ENCODE assay signal across 9 cellular contexts in the genomic region with DNA sequence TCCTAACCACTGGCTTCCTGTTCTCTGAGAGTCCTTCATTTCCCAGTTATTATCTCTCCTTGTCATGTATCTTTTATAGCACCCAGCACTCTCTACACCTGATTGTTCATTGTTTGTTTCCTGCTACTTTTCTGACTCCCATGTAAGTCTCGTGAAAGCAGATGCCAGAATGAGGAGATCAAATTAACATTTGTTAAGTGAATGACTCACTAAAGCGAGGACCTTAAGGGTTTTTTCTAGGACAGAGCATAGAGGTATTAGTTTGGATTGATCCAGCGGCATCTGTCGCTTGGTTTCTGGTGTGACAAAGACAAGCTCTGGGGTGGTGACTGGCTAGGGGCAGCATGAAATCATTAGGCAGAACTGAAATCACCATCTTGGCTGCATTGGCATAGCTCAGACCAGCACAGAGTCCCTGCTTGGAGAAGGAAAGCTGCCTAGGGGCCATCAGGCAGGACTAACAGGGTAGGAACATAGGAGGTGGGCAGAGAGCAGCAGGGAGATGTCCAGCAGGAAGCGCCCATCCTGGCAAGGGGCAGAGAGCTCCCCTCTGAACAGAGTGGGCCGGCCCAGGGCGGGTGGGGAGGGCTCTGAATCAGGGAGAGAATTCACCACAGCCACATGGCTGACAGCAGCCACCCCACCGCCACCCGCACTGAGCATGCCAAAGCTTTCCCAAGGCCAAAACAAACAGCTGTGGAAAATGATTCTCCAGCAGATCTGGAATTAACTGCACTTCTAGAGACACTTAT.
A peak's percentile ranks its signal among the peaks of the same experiment; 100 is the strongest.
DNase-seq lines count a peak whose midpoint lies in the region; ATAC-seq and TF ChIP-seq lines count a peak whose summit lies in the region.
"Had no signal": no experiment of that assay in that cellular context is flagged by ENCODE, and none has a peak within 500 bp of the region (broad histone marks: within the 10 kb centered on the region; RNA-seq: fewer than 3 reads in every experiment).

No MANE protein-coding gene starts in this region.

- H3K4me3 Mint-ChIP-seq in activated CD8-positive, alpha-beta T cell treated with anti-CD3 and anti-CD28 coated beads for 36 hours = no peak overlapping the region
- no peak overlapping the region for H3K4me3 Mint-ChIP-seq in activated CD8-positive, alpha-beta T cell treated with anti-CD3 and anti-CD28 coated beads, Interleukin-2, amount 10 ng/mL, durations not matched to agents 7 days and 5 days
- H3K4me3 Mint-ChIP-seq: natural killer cell treated with Interleukin-12 subunit alpha and Interleukin-12 subunit beta and Interleukin-15 and Interleukin-18, amount 100 ng/mL, for 72 hours had no signal

- H3K4me1 ChIP-seq in NT2/D1 (ENCODE audit: insufficient read depth, insufficient read length) = peaks cover 3% of the 10 kb centered on the region

- POLR2A ChIA-PET in activated CD8-positive, alpha-beta T cell treated with anti-CD3 and anti-CD28 coated beads for 36 hours (lab: Charles Lee) = interaction anchor here (1.2 to 1.9 kb wide), 2 partner anchors 14 to 37 kb away, joined by 3 to 4 read pairs; no protein-coding TSS in a partner anchor
- POLR2A ChIA-PET in activated CD8-positive, alpha-beta T cell treated with anti-CD3 and anti-CD28 coated beads, Interleukin-2, amount 10 ng/mL, durations not matched to agents 7 days and 5 days (lab: Charles Lee) = interaction anchor here (0.5 kb wide), 1 partner anchor 183 kb away, joined by 3 read pairs; no protein-coding TSS in a partner anchor

- peak; percentile 34 for ATAC-seq in activated CD8-positive, alpha-beta T cell treated with anti-CD3 and anti-CD28 coated beads for 36 hours
- ATAC-seq in activated CD8-positive, alpha-beta T cell treated with anti-CD3 and anti-CD28 coated beads, Interleukin-2, amount 10 ng/mL, durations not matched to agents 7 days and 5 days = no peak
- ATAC-seq in stimulated activated naive CD8-positive, alpha-beta T cell treated with anti-CD3 and anti-CD28 coated beads, Interleukin-15, Interleukin-2, amounts not matched to agents 100 U/mL and 50 U/mL, for 24 hours = peak; percentile 35

- CTCF ChIA-PET in activated CD8-positive, alpha-beta T cell treated with anti-CD3 and anti-CD28 coated beads for 36 hours (lab: Charles Lee) = interaction anchor here (0.6 to 0.9 kb wide), 3 partner anchors 12 to 43 kb away, joined by 3 to 4 read pairs (median 3); no protein-coding TSS in a partner anchor
- CTCF ChIA-PET in activated CD8-positive, alpha-beta T cell treated with anti-CD3 and anti-CD28 coated beads, Interleukin-2, amount 10 ng/mL, durations not matched to agents 7 days and 5 days (lab: Charles Lee) = interaction anchor here (1.5 to 1.7 kb wide), 2 partner anchors 11 to 183 kb away, joined by 3 to 5 read pairs; no protein-coding TSS in a partner anchor

- no peak overlapping the region for H3K27ac Mint-ChIP-seq in activated CD8-positive, alpha-beta T cell treated with anti-CD3 and anti-CD28 coated beads for 36 hours
- H3K27ac Mint-ChIP-seq in activated CD8-positive, alpha-beta T cell treated with anti-CD3 and anti-CD28 coated beads, Interleukin-2, amount 10 ng/mL, durations not matched to agents 7 days and 5 days = no peak overlapping the region
- H3K27ac Mint-ChIP-seq: natural killer cell treated with Interleukin-12 subunit alpha and Interleukin-12 subunit beta and Interleukin-15 and Interleukin-18, amount 100 ng/mL, for 72 hours had no signal

- no peaks in the 10 kb centered on the region for H3K9me3 ChIP-seq in NT2/D1 (ENCODE audit: insufficient read depth, low read length)

- peaks cover 5% of the 10 kb centered on the region for H3K9me3 Mint-ChIP-seq in activated CD8-positive, alpha-beta T cell treated with anti-CD3 and anti-CD28 coated beads for 36 hours
- H3K9me3 Mint-ChIP-seq in activated CD8-positive, alpha-beta T cell treated with anti-CD3 and anti-CD28 coated beads, Interleukin-2, amount 10 ng/mL, durations not matched to agents 7 days and 5 days (ENCODE audit: insufficient read depth) = no peaks in the 10 kb centered on the region

- no peaks in the 10 kb centered on the region for H3K36me3 ChIP-seq in NT2/D1 (ENCODE audit: insufficient read depth, insufficient read length, low read length)

- no peak overlapping the region for H3K4me3 ChIP-seq in NT2/D1 (ENCODE audit: insufficient read length, low read depth)

- H3K9ac ChIP-seq in NT2/D1 (ENCODE audit: insufficient read length, low read depth) = no peak overlapping the region

- no peak for TF ChIP-seq CTCF in activated CD8-positive, alpha-beta T cell treated with anti-CD3 and anti-CD28 coated beads for 36 hours (IDR thresholded peaks at IDR 0.05)
- TF ChIP-seq CTCF in GM10266 (IDR thresholded peaks at IDR 0.05; ENCODE audit: control insufficient read depth, insufficient read depth, low read depth, missing control alignments) = no peak

- no peaks in the 10 kb centered on the region for H3K27me3 ChIP-seq in NT2/D1 (ENCODE audit: insufficient read depth, insufficient read length)

- peaks cover 47% of the 10 kb centered on the region for H3K4me1 Mint-ChIP-seq in activated CD8-positive, alpha-beta T cell treated with anti-CD3 and anti-CD28 coated beads for 36 hours (ENCODE audit: low read depth)
- H3K4me1 Mint-ChIP-seq in activated CD8-positive, alpha-beta T cell treated with anti-CD3 and anti-CD28 coated beads, Interleukin-2, amount 10 ng/mL, durations not matched to agents 7 days and 5 days (ENCODE audit: low read depth) = peaks cover 26% of the 10 kb centered on the region

- intact Hi-C loops in activated CD8-positive, alpha-beta T cell treated with anti-CD3 and anti-CD28 coated beads for 36 hours (cut with micrococcal nuclease) = no loop called here

- H3K36me3 Mint-ChIP-seq in activated CD8-positive, alpha-beta T cell treated with anti-CD3 and anti-CD28 coated beads for 36 hours (ENCODE audit: low read depth) = no peaks in the 10 kb centered on the region
- H3K36me3 Mint-ChIP-seq in activated CD8-positive, alpha-beta T cell treated with anti-CD3 and anti-CD28 coated beads, Interleukin-2, amount 10 ng/mL, durations not matched to agents 7 days and 5 days (ENCODE audit: low read depth) = no peaks in the 10 kb centered on the region
- H3K36me3 Mint-ChIP-seq: natural killer cell treated with Interleukin-12 subunit alpha and Interleukin-12 subunit beta and Interleukin-15 and Interleukin-18, amount 100 ng/mL, for 72 hours had no signal

- no peak for DNase-seq in activated CD8-positive, alpha-beta T cell treated with anti-CD3 and anti-CD28 coated beads for 36 hours
- DNase-seq in activated CD8-positive, alpha-beta T cell treated with anti-CD3 and anti-CD28 coated beads, Interleukin-2, amount 10 ng/mL, durations not matched to agents 7 days and 5 days = no peak
- peak; percentile 25 for DNase-seq in NT2/D1 (ENCODE audit: low read depth, low spot score)
- DNase-seq in fibroblast of gingiva (ENCODE audit: low read depth) = peak; percentile 52
- DNase-seq in stimulated activated naive CD8-positive, alpha-beta T cell treated with anti-CD3 and anti-CD28 coated beads, Interleukin-15, Interleukin-2, amounts not matched to agents 100 U/mL and 50 U/mL, for 24 hours = no peak
- no peak for DNase-seq in central memory CD4-positive, alpha-beta T cell
- no peak for DNase-seq in GM10266 (ENCODE audit: extremely low spot score)
- DNase-seq in HuH-7.5 (ENCODE audit: low spot score) = no peak

- no peaks in the 10 kb centered on the region for H3K27me3 Mint-ChIP-seq in activated CD8-positive, alpha-beta T cell treated with anti-CD3 and anti-CD28 coated beads for 36 hours
- no peaks in the 10 kb centered on the region for H3K27me3 Mint-ChIP-seq in activated CD8-positive, alpha-beta T cell treated with anti-CD3 and anti-CD28 coated beads, Interleukin-2, amount 10 ng/mL, durations not matched to agents 7 days and 5 days (ENCODE audit: low read depth)

Comparison
In these comparisons a context has a peak if more than half of its experiments do, and no peak if none do; other contexts are left out.
1. DNase-seq: peak in NT2/D1 (single experiment) and fibroblast of gingiva (single experiment); none in activated CD8-positive, alpha-beta T cell treated with anti-CD3 and anti-CD28 coated beads for 36 hours (single experiment), activated CD8-positive, alpha-beta T cell treated with anti-CD3 and anti-CD28 coated beads, Interleukin-2, amount 10 ng/mL, durations not matched to agents 7 days and 5 days (single experiment), stimulated activated naive CD8-positive, alpha-beta T cell treated with anti-CD3 and anti-CD28 coated beads, Interleukin-15, Interleukin-2, amounts not matched to agents 100 U/mL and 50 U/mL, for 24 hours (single experiment), central memory CD4-positive, alpha-beta T cell (single experiment), GM10266 (single experiment) and HuH-7.5 (single experiment).